ENCODE assay signal across 20 cellular contexts in the genomic region with DNA sequence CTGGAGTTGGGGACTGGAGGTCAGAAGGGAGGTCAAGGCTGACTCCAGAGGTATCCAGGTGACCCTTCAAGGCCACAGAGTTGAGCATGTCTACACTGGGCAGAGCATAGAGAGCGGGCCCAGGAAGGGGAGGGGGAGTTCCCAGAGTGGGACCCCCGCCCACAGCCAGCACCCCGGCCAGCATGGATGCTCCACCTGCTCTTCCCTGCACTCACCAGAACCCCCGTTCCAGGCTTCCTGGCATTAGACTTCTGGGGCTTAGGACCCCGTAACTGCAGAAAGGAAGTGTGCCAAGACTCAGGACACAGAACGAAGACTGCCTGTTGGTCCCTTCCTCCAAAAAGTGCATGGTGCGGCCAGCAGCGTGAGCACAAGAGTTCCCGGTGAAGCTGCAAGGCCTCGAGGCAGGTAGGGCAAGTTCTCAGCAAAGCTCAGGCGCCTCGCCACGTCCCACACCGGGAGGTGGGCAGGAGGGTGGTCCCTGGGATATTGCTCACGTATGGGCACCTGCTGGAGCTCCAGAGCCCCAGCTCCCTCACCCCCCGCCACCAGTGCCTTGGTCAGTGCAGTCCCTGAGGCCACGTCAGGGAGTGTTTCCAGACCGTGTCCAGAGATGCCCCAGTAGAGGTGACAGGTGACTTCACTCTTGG. TPM values are rescaled to one million over a fixed set of nuclear protein-coding genes. Genes with fewer than 3 reads are reported as not detected.
DNase-seq lines count a peak whose midpoint lies in the region; ATAC-seq and TF ChIP-seq lines count a peak whose summit lies in the region.
"Had no signal": no experiment of that assay in that cellular context is flagged by ENCODE, and none has a peak within 500 bp of the region (broad histone marks: within the 10 kb centered on the region; RNA-seq: fewer than 3 reads in every experiment).

No MANE protein-coding gene starts in this region.

- ATAC-seq in Right ventricle myocardium inferior = no peak
- ATAC-seq in stimulated activated memory B cell treated with anti-CD40 and anti-IgM and Interleukin-4, amounts not matched to agents 10 μg/mL and 1 μg/mL and 100 μg/mL, for 72 hours = peak; percentile 40
- ATAC-seq: A549, GM12878 had no signal

- intact Hi-C loops in Right ventricle myocardium inferior (cut with DNase I) (no loop called here), left ventricle myocardium inferior (cut with micrococcal nuclease) (no loop called here)

- H3K9me3 ChIP-seq in left ventricle myocardium inferior (replicated peaks) (no peaks in the 10 kb centered on the region), neuronal stem cell (replicated peaks in 1 of 2; ENCODE audit: control insufficient read depth in 2 of 2, insufficient read depth in 1 of 2, low read depth in 1 of 2, low read length in 2 of 2) (peaks cover 0 to 1% of the 10 kb centered on the region in 2 donors)
- H3K9me3 ChIP-seq: A549, BLaER1 had no signal

- no peak for TF ChIP-seq CTCF in left ventricle myocardium inferior (IDR thresholded peaks at IDR 0.05; ENCODE audit: borderline replicate concordance)

- H3K4me2 ChIP-seq in neuronal stem cell (ENCODE audit: insufficient read depth, low read length, poor library complexity, severe bottlenecking) = no peak overlapping the region
- H3K4me2 ChIP-seq: A549, BLaER1 had no signal

- H2AK5ac ChIP-seq in neuronal stem cell (ENCODE audit: low read depth, low read length) = no peak overlapping the region

- H4K8ac ChIP-seq in neuronal stem cell (ENCODE audit: low read depth, low read length) = no peak overlapping the region

- DNase-seq in Right ventricle myocardium inferior (ENCODE audit: missing footprints) = peak; percentile 16
- no peak for DNase-seq in left ventricle myocardium inferior
- no peak for DNase-seq in neuronal stem cell (ENCODE audit: low spot score)
- DNase-seq in AG08395 (ENCODE audit: low spot score) = no peak
- DNase-seq in DMS79 treated with DMSO at 0.1 percent for 48 hours (lab: John Stamatoyannopoulos, UW) = no peak
- DNase-seq in NCI-H345 treated with DMSO at 0.1 percent for 48 hours (lab: John Stamatoyannopoulos, UW; ENCODE audit: unreplicated experiment) = no peak
- DNase-seq: Calu3; CD4-positive, alpha-beta memory T cell; DND-41; EL; H9; IMR-90 had no signal

- no peak overlapping the region for H3K4ac ChIP-seq in neuronal stem cell (ENCODE audit: low read length)

- H3K18ac ChIP-seq in neuronal stem cell (ENCODE audit: low read length) = peak overlapping the region; percentile 60

- H3K14ac ChIP-seq in neuronal stem cell (ENCODE audit: low read length) = peak overlapping the region; percentile 15

- H3K4me1 ChIP-seq in left ventricle myocardium inferior (peaks cover 25% of the 10 kb centered on the region), neuronal stem cell (ENCODE audit: control insufficient read depth in 2 of 2, insufficient read depth in 1 of 2, low read depth in 1 of 2, low read length in 2 of 2) (peaks cover 0 to 10% of the 10 kb centered on the region in 2 donors)
- H3K4me1 ChIP-seq: A549 had no signal

- H2AFZ ChIP-seq in neuronal stem cell (ENCODE audit: low read length) = no peak overlapping the region

- no peaks in the 10 kb centered on the region for H3K27me3 ChIP-seq in left ventricle myocardium inferior (ENCODE audit: low read depth)
- H3K27me3 ChIP-seq in neuronal stem cell (ENCODE audit: control insufficient read depth in 3 of 3, insufficient read depth in 3 of 3, low read depth in 1 of 3, low read length in 3 of 3) = peaks cover 0 to 21% (median 0%) of the 10 kb centered on the region in 3 experiments
- H3K27me3 ChIP-seq: BLaER1 had no signal

- no peak overlapping the region for H3K4me3 ChIP-seq in left ventricle myocardium inferior
- H3K4me3 ChIP-seq in neuronal stem cell (ENCODE audit: low read length in 2 of 2) = no peak overlapping the region
- H3K4me3 ChIP-seq: A549, BLaER1, GM12878 had no signal

- no peak overlapping the region for H3K27ac Mint-ChIP-seq in stimulated activated memory B cell treated with anti-CD40 and anti-IgM and Interleukin-4, amounts not matched to agents 10 μg/mL and 1 μg/mL and 100 μg/mL, for 72 hours
- H3K27ac Mint-ChIP-seq: H9 had no signal

- no peak overlapping the region for H3K4me3 Mint-ChIP-seq in stimulated activated memory B cell treated with anti-CD40 and anti-IgM and Interleukin-4, amounts not matched to agents 10 μg/mL and 1 μg/mL and 100 μg/mL, for 72 hours
- H3K4me3 Mint-ChIP-seq: CD14-positive monocyte; CD4-positive, alpha-beta memory T cell; H9 had no signal

- no peak overlapping the region for H3K9ac ChIP-seq in neuronal stem cell (ENCODE audit: low read depth, low read length, poor library complexity)
- H3K9ac ChIP-seq: BLaER1 had no signal

- WGBS in neuronal stem cell (ENCODE audit: extremely low coverage in 2 of 2, insufficient read length in 2 of 2, insufficient replicate concordance in 1 of 2), 2 donors = no CpG with 5 or more reads among the region's 18 CpGs

- H4K91ac ChIP-seq in neuronal stem cell (ENCODE audit: low read depth, low read length, poor library complexity) = no peak overlapping the region

- H3K79me1 ChIP-seq in neuronal stem cell (ENCODE audit: low read depth, low read length) = peaks cover 3% of the 10 kb centered on the region

- no peaks in the 10 kb centered on the region for H3K36me3 Mint-ChIP-seq in stimulated activated memory B cell treated with anti-CD40 and anti-IgM and Interleukin-4, amounts not matched to agents 10 μg/mL and 1 μg/mL and 100 μg/mL, for 72 hours
- H3K36me3 Mint-ChIP-seq: CD14-positive monocyte; CD4-positive, alpha-beta memory T cell had no signal

- no peak overlapping the region for H2BK15ac ChIP-seq in neuronal stem cell (ENCODE audit: low read length)

- H3K9me3 Mint-ChIP-seq in stimulated activated memory B cell treated with anti-CD40 and anti-IgM and Interleukin-4, amounts not matched to agents 10 μg/mL and 1 μg/mL and 100 μg/mL, for 72 hours = no peaks in the 10 kb centered on the region
- H3K9me3 Mint-ChIP-seq: CD4-positive, alpha-beta memory T cell; H9 had no signal

- no peak overlapping the region for H3K23ac ChIP-seq in neuronal stem cell (ENCODE audit: low read depth, low read length, poor library complexity)

- H2BK5ac ChIP-seq in neuronal stem cell (ENCODE audit: low read length) = no peak overlapping the region

- H3K36me3 ChIP-seq in left ventricle myocardium inferior = no peaks in the 10 kb centered on the region
- no peaks in the 10 kb centered on the region for H3K36me3 ChIP-seq in neuronal stem cell (replicated peaks in 1 of 2; ENCODE audit: control insufficient read depth in 2 of 2, insufficient read depth in 2 of 2, low read length in 2 of 2)
- H3K36me3 ChIP-seq: BLaER1 had no signal

- H2BK120ac ChIP-seq in neuronal stem cell (ENCODE audit: low read depth, low read length) = peak overlapping the region; percentile 35

- peaks cover 39% of the 10 kb centered on the region for H3K27me3 Mint-ChIP-seq in stimulated activated memory B cell treated with anti-CD40 and anti-IgM and Interleukin-4, amounts not matched to agents 10 μg/mL and 1 μg/mL and 100 μg/mL, for 72 hours

- H3K27ac ChIP-seq in left ventricle myocardium inferior (replicated peaks) (no peak overlapping the region), neuronal stem cell (replicated peaks; ENCODE audit: low read length) (no peak overlapping the region)
- H3K27ac ChIP-seq: 22Rv1, A549, BLaER1 had no signal

- H2BK12ac ChIP-seq in neuronal stem cell (ENCODE audit: low read length) = no peak overlapping the region

- H3K4me1 Mint-ChIP-seq in stimulated activated memory B cell treated with anti-CD40 and anti-IgM and Interleukin-4, amounts not matched to agents 10 μg/mL and 1 μg/mL and 100 μg/mL, for 72 hours = no peaks in the 10 kb centered on the region
- H3K4me1 Mint-ChIP-seq: CD4-positive, alpha-beta memory T cell had no signal

RNA-seq across cellular contexts. Expression of a gene that starts 13.8 kb away (rescaled TPM):
- 1.5 TPM for total RNA-seq in Right ventricle myocardium inferior
- 2.3 TPM for total RNA-seq in left ventricle myocardium inferior
- polyA plus RNA-seq in neuronal stem cell (2013, experiment 1 of 2) = 0.06 TPM
- 0.03 TPM for polyA plus RNA-seq in neuronal stem cell (2013, experiment 2 of 2)
- total RNA-seq: G401, GM12878, H1, IMR-90 had no signal
- polyA plus RNA-seq: A549, IMR-90 had no signal

RNA-seq across cellular contexts. Expression of a gene that starts 52.2 kb away (rescaled TPM):
- total RNA-seq in Right ventricle myocardium inferior (not detected), left ventricle myocardium inferior (not detected)
- polyA plus RNA-seq in neuronal stem cell (2013, experiment 1 of 2) = not detected
- not detected for polyA plus RNA-seq in neuronal stem cell (2013, experiment 2 of 2)
- total RNA-seq: Calu3; CD4-positive, alpha-beta memory T cell; G401; GM12878; H1; H9; IMR-90 had no signal
- polyA plus RNA-seq: A549; CD14-positive monocyte; CD4-positive, alpha-beta memory T cell; GM12878; H1; IMR-90 had no signal
